9 cellular contexts compared by ENCODE assay signal in genomic region chrX:71493111-71493613, GRCh38. TPM values are rescaled to one million over a fixed set of nuclear protein-coding genes. Genes with fewer than 3 reads are reported as not detected.
DNase-seq lines count a peak whose midpoint lies in the region; ATAC-seq, FAIRE-seq and TF ChIP-seq lines count a peak whose summit lies in the region.
"Had no signal": no experiment of that assay in that cellular context is flagged by ENCODE, and none has a peak within 500 bp of the region (broad histone marks: within the 10 kb centered on the region; RNA-seq: fewer than 3 reads in every experiment).

No MANE protein-coding gene starts in this region.

- no peak for TF ChIP-seq CTCF in astrocyte (IDR thresholded peaks at IDR 0.05; ENCODE audit: insufficient read depth, low read depth, low read length)
- no peak for TF ChIP-seq CTCF in liver (IDR thresholded peaks at IDR 0.05; ENCODE audit: low read depth, low read length, missing input control)
- TF ChIP-seq CTCF in thoracic aorta (IDR thresholded peaks at IDR 0.05): no peak

- peak overlapping the region; percentile 76 for H3K4me3 Mint-ChIP-seq in activated CD4-positive, alpha-beta T cell treated with anti-CD3 and anti-CD28 coated beads for 36 hours
- H3K4me3 Mint-ChIP-seq in astrocyte (ENCODE audit: unreplicated experiment): no peak overlapping the region

- ATAC-seq in activated CD4-positive, alpha-beta T cell treated with anti-CD3 and anti-CD28 coated beads for 36 hours: no peak
- ATAC-seq in thoracic aorta (ENCODE audit: insufficient number of reproducible peaks, low FRiP score, low read depth) (no peak), GM19455 (IDR thresholded peaks at IDR 0.05; ENCODE audit: unreplicated experiment) (no peak)

- no peaks in the 10 kb centered on the region for H3K27me3 Mint-ChIP-seq in activated CD4-positive, alpha-beta T cell treated with anti-CD3 and anti-CD28 coated beads for 36 hours
- no peaks in the 10 kb centered on the region for H3K27me3 Mint-ChIP-seq in astrocyte (ENCODE audit: low read depth, unreplicated experiment)

- H3K36me3 ChIP-seq in astrocyte (ENCODE audit: insufficient read depth, low read length) (no peaks in the 10 kb centered on the region), liver (ENCODE audit: control insufficient read depth in 4 of 4, insufficient read depth in 3 of 4, low read depth in 1 of 4, low read length in 3 of 4) (no peaks in the 10 kb centered on the region), thoracic aorta (no peaks in the 10 kb centered on the region)
- H3K36me3 ChIP-seq: BLaER1 treated with 17β-estradiol and CSF1 and Interleukin-3, amounts not matched to agents 10 nM and 100 nM had no signal

- H3K27ac ChIP-seq in astrocyte (ENCODE audit: low read depth, low read length) (no peak overlapping the region), liver (ENCODE audit: low read depth in 1 of 2, low read length in 2 of 2) (no peak overlapping the region), thoracic aorta (no peak overlapping the region)
- H3K27ac ChIP-seq: BLaER1 treated with 17β-estradiol and CSF1 and Interleukin-3, amounts not matched to agents 10 nM and 100 nM had no signal

- no peak overlapping the region for H2AFZ ChIP-seq in astrocyte (ENCODE audit: low read depth, low read length)

- H3K36me3 Mint-ChIP-seq in activated CD4-positive, alpha-beta T cell treated with anti-CD3 and anti-CD28 coated beads for 36 hours (ENCODE audit: low read depth): no peaks in the 10 kb centered on the region
- peaks cover 2% of the 10 kb centered on the region for H3K36me3 Mint-ChIP-seq in astrocyte (ENCODE audit: low read depth, unreplicated experiment)

- H3K9ac ChIP-seq in astrocyte (ENCODE audit: low read length): no peak overlapping the region
- no peak overlapping the region for H3K9ac ChIP-seq in liver (ENCODE audit: low read depth in 1 of 2, low read length in 2 of 2)
- H3K9ac ChIP-seq: BLaER1 treated with 17β-estradiol and CSF1 and Interleukin-3, amounts not matched to agents 10 nM and 100 nM had no signal

- no peaks in the 10 kb centered on the region for H3K27me3 ChIP-seq in astrocyte (ENCODE audit: insufficient read depth, low read length)
- H3K27me3 ChIP-seq in liver (ENCODE audit: control insufficient read depth in 4 of 4, insufficient read depth in 4 of 4, low read length in 3 of 4): peaks cover 0 to 2% (median 0%) of the 10 kb centered on the region in 4 donors
- no peaks in the 10 kb centered on the region for H3K27me3 ChIP-seq in thoracic aorta (replicated peaks; ENCODE audit: insufficient read depth)

- TF ChIP-seq RAD21 in liver (IDR thresholded peaks at IDR 0.05): no peak

- H3K9me3 ChIP-seq in astrocyte (ENCODE audit: insufficient read depth, low read depth, low read length): no peaks in the 10 kb centered on the region
- H3K9me3 ChIP-seq in liver (ENCODE audit: control insufficient read depth in 4 of 4, low read length in 3 of 4): no peaks in the 10 kb centered on the region
- H3K9me3 ChIP-seq in thoracic aorta: no peaks in the 10 kb centered on the region

- intact Hi-C loops in activated CD4-positive, alpha-beta T cell treated with anti-CD3 and anti-CD28 coated beads for 36 hours (cut with DNase I, micrococcal nuclease): loop anchor here (2.0 to 5.0 kb wide), 2 partner anchors 39 to 40 kb away; partner anchors contain the start of gene OGT (in 2 of the 2)

- CTCF ChIA-PET in activated CD4-positive, alpha-beta T cell treated with anti-CD3 and anti-CD28 coated beads for 36 hours (lab: Charles Lee): interaction anchor here (0.6 to 0.8 kb wide), 2 partner anchors 36 to 364 kb away, joined by 3 read pairs; no protein-coding TSS in a partner anchor

- H3K79me2 ChIP-seq in astrocyte (ENCODE audit: insufficient read depth, low read length): no peaks in the 10 kb centered on the region

- H3K9me3 Mint-ChIP-seq in activated CD4-positive, alpha-beta T cell treated with anti-CD3 and anti-CD28 coated beads for 36 hours (ENCODE audit: low read depth): no peaks in the 10 kb centered on the region
- H3K9me3 Mint-ChIP-seq in astrocyte (ENCODE audit: unreplicated experiment): no peaks in the 10 kb centered on the region

- peaks cover 14% of the 10 kb centered on the region for H3K4me1 Mint-ChIP-seq in activated CD4-positive, alpha-beta T cell treated with anti-CD3 and anti-CD28 coated beads for 36 hours
- H3K4me1 Mint-ChIP-seq in astrocyte (ENCODE audit: low read depth, unreplicated experiment): no peaks in the 10 kb centered on the region

- H3K4me3 ChIP-seq in astrocyte (ENCODE audit: insufficient read depth, low read depth, low read length) (no peak overlapping the region), liver (ENCODE audit: low read depth in 1 of 3, low read length in 3 of 3) (peak overlapping the region in 2 of 3 donors; percentile 60 to 63), thoracic aorta (peak overlapping the region; percentile 78)
- H3K4me3 ChIP-seq: BLaER1 treated with 17β-estradiol and CSF1 and Interleukin-3, amounts not matched to agents 10 nM and 100 nM had no signal

- no peak for DNase-seq in activated CD4-positive, alpha-beta T cell treated with anti-CD3 and anti-CD28 coated beads for 36 hours
- no peak for DNase-seq in activated CD4-positive, alpha-beta T cell treated with anti-CD3 and anti-CD28 coated beads, Interleukin-2, amount 50 U/mL, for 48 hours
- no peak for DNase-seq in astrocyte (ENCODE audit: low read depth)
- no peak for DNase-seq in thoracic aorta (ENCODE audit: low spot score)
- DNase-seq in urothelium cell line (ENCODE audit: low spot score): no peak
- DNase-seq in activated gamma-delta T cell treated with Interleukin-2 at 50 U/mL for 16 hours: no peak

- H3K27ac Mint-ChIP-seq in activated CD4-positive, alpha-beta T cell treated with anti-CD3 and anti-CD28 coated beads for 36 hours: no peak overlapping the region
- no peak overlapping the region for H3K27ac Mint-ChIP-seq in astrocyte (ENCODE audit: unreplicated experiment)

- WGBS in liver: 43% methylated on average over 16 of the region's 16 CpGs

- POLR2A ChIA-PET in activated CD4-positive, alpha-beta T cell treated with anti-CD3 and anti-CD28 coated beads for 36 hours (lab: Charles Lee): interaction anchor here (0.6 to 0.7 kb wide), 2 partner anchors 39 to 198 kb away, joined by 3 read pairs; no protein-coding TSS in a partner anchor

- H4K20me1 ChIP-seq in astrocyte (ENCODE audit: insufficient read depth, low read length): no peaks in the 10 kb centered on the region
- H4K20me1 ChIP-seq: BLaER1 treated with 17β-estradiol and CSF1 and Interleukin-3, amounts not matched to agents 10 nM and 100 nM had no signal

- H3K4me1 ChIP-seq in astrocyte (ENCODE audit: insufficient read depth, low read length) (no peaks in the 10 kb centered on the region), liver (ENCODE audit: control insufficient read depth in 4 of 4, insufficient read depth in 4 of 4, low read length in 3 of 4) (peaks cover 0 to 5% (median 0%) of the 10 kb centered on the region in 4 donors), thoracic aorta (ENCODE audit: control insufficient read depth in 1 of 2, low read depth in 2 of 2) (no peaks in the 10 kb centered on the region)
- H3K4me1 ChIP-seq: BLaER1 treated with 17β-estradiol and CSF1 and Interleukin-3, amounts not matched to agents 10 nM and 100 nM had no signal

- FAIRE-seq in astrocyte (lab: Jason Lieb, UNC) (no peak), urothelium cell line (lab: Jason Lieb, UNC) (no peak)

- peak overlapping the region; percentile 90 for H3K4me2 ChIP-seq in astrocyte (ENCODE audit: low read length)

TF ChIP-seq in liver, 16 proteins besides CTCF, POLR2A, EP300 and RAD21:
- no peak for TF ChIP-seq ZBTB33 (IDR thresholded peaks at IDR 0.05)

RNA-seq across cellular contexts. Expression of gene OGT, which starts 39.7 kb away (rescaled TPM):
- 100 to 1,000 TPM; 331 to 339 TPM for total RNA-seq in activated CD4-positive, alpha-beta T cell treated with anti-CD3 and anti-CD28 coated beads for 36 hours
- total RNA-seq in astrocyte: 139 and 140 TPM in 2 replicates
- total RNA-seq in liver: 10 to 100 TPM; 68.8 to 72.7 TPM
- polyA plus RNA-seq in liver: 10 to 100 TPM; 10.8 to 25.9 TPM
- total RNA-seq in thoracic aorta: 100 to 1,000 TPM; 196 to 258 TPM
